23 cellular contexts compared by ENCODE assay signal in genomic region chr20:44648068-44648467, GRCh38. TPM values are rescaled to one million over a fixed set of nuclear protein-coding genes. Genes with fewer than 3 reads are reported as not detected.
A peak's percentile ranks its signal among the peaks of the same experiment; 100 is the strongest.
DNase-seq lines count a peak whose midpoint lies in the region; ATAC-seq, FAIRE-seq and TF ChIP-seq lines count a peak whose summit lies in the region.
"Had no signal": no experiment of that assay in that cellular context is flagged by ENCODE, and none has a peak within 500 bp of the region (broad histone marks: within the 10 kb centered on the region; RNA-seq: fewer than 3 reads in every experiment).

No MANE protein-coding gene starts in this region.

- peaks cover 12% of the 10 kb centered on the region for H3K36me3 Mint-ChIP-seq in CD4-positive, alpha-beta T cell (ENCODE audit: low read depth)
- H3K36me3 Mint-ChIP-seq: brain had no signal

- H3K9me2 ChIP-seq in DOHH2 (replicated peaks; ENCODE audit: control insufficient read depth, low read length) (no peaks in the 10 kb centered on the region), OCI-LY1 (ENCODE audit: low read depth, low read length) (no peaks in the 10 kb centered on the region)
- H3K9me2 ChIP-seq: SK-N-SH had no signal

- peaks cover 11% of the 10 kb centered on the region for H3K23me2 ChIP-seq in H1 (ENCODE audit: low read depth, low read length)

- H3K27ac Mint-ChIP-seq in CD4-positive, alpha-beta T cell: peak overlapping the region; percentile 91
- H3K27ac Mint-ChIP-seq: brain had no signal

- H2BK120ac ChIP-seq in H1 (replicated peaks; ENCODE audit: low read depth, low read length): no peak overlapping the region

- H3K4me3 ChIP-seq in DOHH2 (ENCODE audit: low read length): peak overlapping the region; percentile 70
- no peak overlapping the region for H3K4me3 ChIP-seq in OCI-LY1 (ENCODE audit: low read depth, low read length, poor library complexity, severe bottlenecking)
- no peak overlapping the region for H3K4me3 ChIP-seq in H1 (ENCODE audit: extremely low read depth in 1 of 4, insufficient read depth in 2 of 4, low read depth in 3 of 4, low read length in 4 of 4)
- H3K4me3 ChIP-seq in foreskin fibroblast (ENCODE audit: low read depth in 1 of 2, low read length in 2 of 2): no peak overlapping the region
- H3K4me3 ChIP-seq: upper lobe of right lung had no signal

- 89% methylated on average over 5 of the region's 5 CpGs; no CpG with 5 or more reads in 1 of the 2 experiments for WGBS in H1 (ENCODE audit: extremely low coverage in 1 of 2, insufficient coverage in 1 of 2, insufficient read length in 1 of 2, insufficient replicate concordance in 2 of 2, low coverage in 1 of 2, low lambda C conversion rate in 2 of 2, missing lambda C conversion rate in 1 of 2), 2 experiments

- H4K5ac ChIP-seq in H1 (ENCODE audit: insufficient read length, low read depth, low read length): no peak overlapping the region

- no peaks in the 10 kb centered on the region for H3K27me3 ChIP-seq in CD4-positive, alpha-beta T cell (ENCODE audit: control insufficient read depth, insufficient read depth, low read length)
- peaks cover 6% of the 10 kb centered on the region for H3K27me3 ChIP-seq in DOHH2 (ENCODE audit: control insufficient read depth, low read length)
- H3K27me3 ChIP-seq in OCI-LY1 (ENCODE audit: insufficient read depth, low read length): no peaks in the 10 kb centered on the region
- H3K27me3 ChIP-seq in H1 (replicated peaks in 1 of 4; ENCODE audit: control insufficient read depth in 3 of 4, extremely low read depth in 1 of 4, insufficient read depth in 3 of 4, low read length in 3 of 4): peaks cover 0 to 16% (median 10%) of the 10 kb centered on the region in 4 experiments; a peak in 5 of 7 replicates
- H3K27me3 ChIP-seq: heart left ventricle, upper lobe of right lung had no signal

- H3K36me3 ChIP-seq in DOHH2 (ENCODE audit: control insufficient read depth, low read length) (peaks cover 15% of the 10 kb centered on the region), OCI-LY1 (ENCODE audit: insufficient read depth, low read length) (no peaks in the 10 kb centered on the region), H1 (ENCODE audit: control insufficient read depth in 2 of 4, insufficient read depth in 4 of 4, low read length in 3 of 4) (no peaks in the 10 kb centered on the region)
- H3K36me3 ChIP-seq: upper lobe of right lung had no signal

- H2BK20ac ChIP-seq in H1 (ENCODE audit: low read length): no peak overlapping the region

- no peak overlapping the region for H3K14ac ChIP-seq in H1 (ENCODE audit: insufficient read length)

- H2BK12ac ChIP-seq in H1 (ENCODE audit: low read depth, low read length): no peak overlapping the region

- CTCF ChIA-PET in CD4-positive, alpha-beta T cell (lab: Charles Lee): interaction anchor here (1.1 kb wide), 1 partner anchor 35 kb away, joined by 5 read pairs; no protein-coding TSS in a partner anchor
- CTCF ChIA-PET in H1 (lab: Charles Lee; ENCODE audit: partially characterized antibody): interaction anchor here (0.7 to 11.0 kb wide), 6 partner anchors 11 to 50 kb away, joined by 3 to 83 read pairs (median 6); no protein-coding TSS in a partner anchor

- no peaks in the 10 kb centered on the region for H3K27me3 Mint-ChIP-seq in CD4-positive, alpha-beta T cell

- H3K79me2 ChIP-seq in DOHH2 (ENCODE audit: control insufficient read depth, low read length): peaks cover 47% of the 10 kb centered on the region
- H3K79me2 ChIP-seq in OCI-LY1 (ENCODE audit: insufficient read depth, low read length): no peaks in the 10 kb centered on the region
- no peaks in the 10 kb centered on the region for H3K79me2 ChIP-seq in H1 (ENCODE audit: control insufficient read depth in 1 of 2, insufficient read depth in 2 of 2, low read length in 2 of 2)

- TF ChIP-seq POLR2A in H1 (IDR thresholded peaks at IDR 0.05; ENCODE audit: control extremely low read depth in 1 of 2, low read depth in 2 of 2, low read length in 2 of 2): no peak

- H3K79me1 ChIP-seq in H1 (ENCODE audit: low read depth, low read length): 0 out of 2 replicates have a peak, but pooled peaks cover 2% of the 10 kb centered on the region

- H2BK5ac ChIP-seq in H1 (ENCODE audit: low read depth, low read length): no peak overlapping the region

- no peak overlapping the region for H2BK15ac ChIP-seq in H1 (ENCODE audit: low read length)

- no peaks in the 10 kb centered on the region for H4K20me1 ChIP-seq in DOHH2 (ENCODE audit: control insufficient read depth, insufficient read depth, low read depth, low read length)
- H4K20me1 ChIP-seq in OCI-LY1 (ENCODE audit: insufficient read depth, low read length): no peaks in the 10 kb centered on the region
- no peaks in the 10 kb centered on the region for H4K20me1 ChIP-seq in H1 (replicated peaks in 1 of 2; ENCODE audit: control insufficient read depth in 1 of 2, insufficient read depth in 2 of 2, low read length in 2 of 2)

- FAIRE-seq in H1 (lab: Jason Lieb, UNC): no peak
- FAIRE-seq: GM12892, keratinocyte had no signal

- peak overlapping the region; percentile 10 for H4K91ac ChIP-seq in H1 (replicated peaks; ENCODE audit: insufficient read length, low read length)

- H3K27ac ChIP-seq in CD4-positive, alpha-beta T cell (ENCODE audit: low read depth, low read length): no peak overlapping the region
- H3K27ac ChIP-seq in DOHH2 (ENCODE audit: low read depth, low read length): peak overlapping the region; percentile 95
- peak overlapping the region; percentile 95 for H3K27ac ChIP-seq in OCI-LY1 (ENCODE audit: low read depth, low read length, poor library complexity, severe bottlenecking)
- H3K27ac ChIP-seq in H1 (ENCODE audit: low read depth, low read length): no peak overlapping the region
- H3K27ac ChIP-seq: upper lobe of right lung had no signal

- TF ChIP-seq EP300 in H1 (IDR thresholded peaks at IDR 0.05; ENCODE audit: borderline replicate concordance in 1 of 2, low read depth in 2 of 2, low read length in 2 of 2): no peak

- no peak overlapping the region for H3K18ac ChIP-seq in H1 (ENCODE audit: extremely low read depth, low read length)

- H3K23ac ChIP-seq in H1 (ENCODE audit: insufficient read length): no peak overlapping the region

- H3F3A ChIP-seq in DOHH2 (ENCODE audit: control insufficient read depth, insufficient read depth) (peaks cover 26% of the 10 kb centered on the region), OCI-LY1 (ENCODE audit: insufficient read depth, low read length) (no peaks in the 10 kb centered on the region)

- H3K4me1 ChIP-seq in DOHH2 (ENCODE audit: control insufficient read depth, low read length) (peaks cover 90% of the 10 kb centered on the region), OCI-LY1 (ENCODE audit: insufficient read depth, low read length, severe bottlenecking) (peaks cover 91% of the 10 kb centered on the region), H1 (replicated peaks in 1 of 4; ENCODE audit: control insufficient read depth in 3 of 4, insufficient read depth in 4 of 4, low read length in 3 of 4) (peaks cover 13 to 33% (median 27%) of the 10 kb centered on the region in 4 experiments)

- H3K4me1 Mint-ChIP-seq in CD4-positive, alpha-beta T cell (ENCODE audit: low read depth): peaks cover 83% of the 10 kb centered on the region

- H2AFZ ChIP-seq in OCI-LY1 (ENCODE audit: low read length) (no peak overlapping the region), H1 (ENCODE audit: low read length) (no peak overlapping the region)

- no peak for TF ChIP-seq RAD21 in H1 (IDR thresholded peaks at IDR 0.05 in 1 of 2, conservative IDR thresholded peaks at IDR 0.05 in 1 of 2; ENCODE audit: low read depth in 2 of 2, low read length in 2 of 2)

- POLR2A ChIA-PET in CD4-positive, alpha-beta T cell (lab: Charles Lee): interaction anchor here (0.7 to 5.6 kb wide), 4 partner anchors 23 to 38 kb away, joined by 4 to 27 read pairs (median 16); no protein-coding TSS in a partner anchor
- POLR2A ChIA-PET in H1 (lab: Charles Lee; ENCODE audit: partially characterized antibody): no interaction called here

- no peaks in the 10 kb centered on the region for H3K9me3 ChIP-seq in CD4-positive, alpha-beta T cell (ENCODE audit: control insufficient read depth, low read length)
- H3K9me3 ChIP-seq in DOHH2 (ENCODE audit: control insufficient read depth, insufficient read depth, low read length): no peaks in the 10 kb centered on the region
- no peaks in the 10 kb centered on the region for H3K9me3 ChIP-seq in OCI-LY1 (ENCODE audit: low read length)
- H3K9me3 ChIP-seq in H1 (ENCODE audit: insufficient read depth in 2 of 2, low read depth in 1 of 2, low read length in 1 of 2): no peaks in the 10 kb centered on the region
- H3K9me3 ChIP-seq: heart left ventricle, SK-N-SH, upper lobe of right lung had no signal

- no peak for TF ChIP-seq CTCF in CD4-positive, alpha-beta T cell (IDR thresholded peaks at IDR 0.05)
- no peak for TF ChIP-seq CTCF in DOHH2 (IDR thresholded peaks at IDR 0.05; ENCODE audit: low read depth, low read length, poor library complexity, severe bottlenecking)
- TF ChIP-seq CTCF in OCI-LY1 (IDR thresholded peaks at IDR 0.05; ENCODE audit: low read length): peak; percentile 22; the same call in 1 of the 2 replicates
- TF ChIP-seq CTCF in H1 (IDR thresholded peaks at IDR 0.05; ENCODE audit: control extremely low read depth in 1 of 3, insufficient read depth in 1 of 3, low read depth in 1 of 3, low read length in 3 of 3): no peak
- TF ChIP-seq CTCF in foreskin fibroblast (IDR thresholded peaks at IDR 0.05; ENCODE audit: low read depth, low read length): no peak

- H4K8ac ChIP-seq in H1 (ENCODE audit: extremely low read depth, insufficient read depth, low read length): no peak overlapping the region; the same call in 1 of the 2 replicates

- H2AK5ac ChIP-seq in H1 (ENCODE audit: low read depth, low read length): no peak overlapping the region

- peak overlapping the region; percentile 50 for H3K4ac ChIP-seq in H1 (replicated peaks; ENCODE audit: insufficient read length, low read depth, low read length)

- ATAC-seq in CD4-positive, alpha-beta T cell (ENCODE audit: poor library complexity): no peak
- ATAC-seq: heart left ventricle, upper lobe of right lung had no signal

- no peak for DNase-seq in CD4-positive, alpha-beta T cell
- no peak for DNase-seq in H1 (ENCODE audit: low read depth in 1 of 2, low spot score in 2 of 2)
- DNase-seq in superior temporal gyrus (ENCODE audit: extremely low spot score): no peak
- no peak for DNase-seq in SW 1271 (lab: John Stamatoyannopoulos, UW)
- DNase-seq in A172 (ENCODE audit: low spot score): no peak
- no peak for DNase-seq in foreskin fibroblast
- DNase-seq: activated naive CD4-positive, alpha-beta T cell treated with Interleukin-2 at 50 U/mL for 16 hours; dorsolateral prefrontal cortex; EL; mesenchymal stem cell; NCI-H187; NCI-H510A treated with DMSO at 0.1 percent for 48 hours; OCI-M1; SK-N-SH; stimulated activated CD4-positive, alpha-beta T cell treated with anti-CD3 and anti-CD28 coated beads, Interleukin-12 subunit alpha, Interleukin-12 subunit beta, amount 100 ng/mL, for 4 hours; stimulated activated naive CD4-positive, alpha-beta T cell treated with Interleukin-2 at 50 U/mL for 16 hours; upper lobe of right lung had no signal

- peak overlapping the region; percentile 90 for H3K4me3 Mint-ChIP-seq in CD4-positive, alpha-beta T cell
- H3K4me3 Mint-ChIP-seq: brain had no signal

- no peak overlapping the region; the same call in 1 of the 2 replicates for H3K9ac ChIP-seq in OCI-LY1 (ENCODE audit: low read length)
- H3K9ac ChIP-seq in H1 (replicated peaks in 1 of 4; ENCODE audit: extremely low read depth in 1 of 4, low read depth in 3 of 4, low read length in 3 of 4): no peak overlapping the region
- H3K9ac ChIP-seq: SK-N-SH had no signal

- H3K4me2 ChIP-seq in DOHH2 (ENCODE audit: low read length): peak overlapping the region; percentile 87
- peak overlapping the region; percentile 2; the same call in 1 of the 2 replicates for H3K4me2 ChIP-seq in OCI-LY1 (ENCODE audit: low read length)
- H3K4me2 ChIP-seq in H1 (ENCODE audit: insufficient read depth in 1 of 2, low read depth in 2 of 2, low read length in 2 of 2): 0 out of 4 replicates have a peak overlapping the region, but pooled peaks of 1 of the 2 experiments have one; percentile 16
- H3K4me2 ChIP-seq: SK-N-SH had no signal

- no peak overlapping the region for H3K56ac ChIP-seq in H1 (replicated peaks; ENCODE audit: insufficient read length, low read depth, low read length)

- intact Hi-C loops in CD4-positive, alpha-beta T cell (cut with DNase I, micrococcal nuclease): loop anchor here in 1 of 2 experiments (5.0 kb wide), 1 partner anchor 34 kb away; no protein-coding TSS in a partner anchor

- no peaks in the 10 kb centered on the region for H3K9me3 Mint-ChIP-seq in CD4-positive, alpha-beta T cell

RNA-seq across cellular contexts. Expression of gene ADA, which starts 3.4 kb away (rescaled TPM):
- 10 to 100 TPM; 31.7 to 32.8 TPM for total RNA-seq in CD4-positive, alpha-beta T cell
- total RNA-seq in H1 (2021; fragmentation: NEBNext Ultra II Directional; extraction: Animal tissue kit (Norgen Biotek cat#: 25700)): 19.5 and 19.9 TPM in 2 replicates
- 32.8 and 33.9 TPM in 2 replicates for polyA plus RNA-seq in H1 (2011; rRNA removed)
- 39.6 TPM for polyA plus RNA-seq in H1 (2011; cell fraction: cytosol; rRNA removed)
- 34.6 TPM for polyA plus RNA-seq in H1 (2011; cell fraction: nucleus; rRNA removed)
- polyA plus RNA-seq in H1 (2012, experiment 1 of 2): 17.2 to 32.7 TPM (median 27.5 TPM) in 4 replicates
- 29.3 TPM for polyA plus RNA-seq in H1 (2012, experiment 2 of 2)
- 16.4 TPM for polyA plus RNA-seq in H1 (2013, experiment 1 of 2)
- polyA plus RNA-seq in H1 (2013, experiment 2 of 2): 15.0 TPM
- 18.1 and 23.1 TPM in 2 replicates for polyA minus RNA-seq in H1 (2011; rRNA and poly(A)+ RNA removed)
- polyA minus RNA-seq in H1 (2011; cell fraction: cytosol; rRNA and poly(A)+ RNA removed): 12.4 TPM
- 11.7 TPM for polyA minus RNA-seq in H1 (2011; cell fraction: nucleus; rRNA and poly(A)+ RNA removed)
- total RNA-seq in A172 (2014; rRNA removed; shearing (Covaris generic)): 5.3 and 8.0 TPM in 2 replicates

Comparison
In these comparisons a context has a peak if more than half of its experiments do, and no peak if none do; other contexts are left out.
1. H3K27ac ChIP-seq: peak in DOHH2 (single experiment) and OCI-LY1 (single experiment); none in CD4-positive, alpha-beta T cell (single experiment) and H1 (single experiment).